ENCODE assay signal across 27 cellular contexts in genomic region chr10:45076847-45077246, GRCh38.
DNase-seq lines count a peak whose midpoint lies in the region; ATAC-seq, FAIRE-seq and TF ChIP-seq lines count a peak whose summit lies in the region.
"Had no signal": no experiment of that assay in that cellular context is flagged by ENCODE, and none has a peak within 500 bp of the region (broad histone marks: within the 10 kb centered on the region; RNA-seq: fewer than 3 reads in every experiment).

No MANE protein-coding gene starts in this region.

- no peaks in the 10 kb centered on the region for H3K9me1 ChIP-seq in endothelial cell of umbilical vein (replicated peaks; ENCODE audit: control insufficient read depth, extremely low read depth, insufficient read depth, low read length)

- no peaks in the 10 kb centered on the region for H3K79me2 ChIP-seq in endothelial cell of umbilical vein (ENCODE audit: control insufficient read depth, insufficient read depth, low read length)

- H3K4me3 ChIP-seq in endothelial cell of umbilical vein (replicated peaks in 1 of 3; ENCODE audit: insufficient read depth in 1 of 3, low read depth in 1 of 3, low read length in 3 of 3): no peak overlapping the region
- no peak overlapping the region for H3K4me3 ChIP-seq in mucosa of descending colon
- H3K4me3 ChIP-seq: BLaER1 treated with 17β-estradiol and CSF1 and Interleukin-3, amounts not matched to agents 10 nM and 100 nM; GM23248; K562; PC-9; SJSA1 had no signal

- H3K36me3 Mint-ChIP-seq in natural killer cell: no peaks in the 10 kb centered on the region
- H3K36me3 Mint-ChIP-seq in stimulated activated effector memory CD8-positive, alpha-beta T cell treated with anti-CD3 and anti-CD28 coated beads, Interleukin-12 subunit alpha, Interleukin-12 subunit beta, amount 100 ng/mL, for 72 hours: no peaks in the 10 kb centered on the region
- H3K36me3 Mint-ChIP-seq in activated T-helper 2 cell treated with anti-CD3 and anti-CD28 coated beads, Interferon-gamma antibody, Interleukin-2, Interleukin-4, amounts not matched to agents 10 μg/mL and 5 μg/mL and 100 μg/mL, durations not matched to agents 14 hours and 24 hours and 36 hours (ENCODE audit: low read depth): no peaks in the 10 kb centered on the region

- H3K4me1 Mint-ChIP-seq in natural killer cell: peaks cover 47 to 51% of the 10 kb centered on the region in 2 donors
- H3K4me1 Mint-ChIP-seq in stimulated activated effector memory CD8-positive, alpha-beta T cell treated with anti-CD3 and anti-CD28 coated beads, Interleukin-12 subunit alpha, Interleukin-12 subunit beta, amount 100 ng/mL, for 72 hours: peaks cover 8% of the 10 kb centered on the region
- H3K4me1 Mint-ChIP-seq in activated T-helper 2 cell treated with anti-CD3 and anti-CD28 coated beads, Interferon-gamma antibody, Interleukin-2, Interleukin-4, amounts not matched to agents 10 μg/mL and 5 μg/mL and 100 μg/mL, durations not matched to agents 14 hours and 24 hours and 36 hours (ENCODE audit: low read depth): no peaks in the 10 kb centered on the region

- peaks cover 0 to 4% of the 10 kb centered on the region in 2 experiments for H3K27me3 ChIP-seq in endothelial cell of umbilical vein (ENCODE audit: control insufficient read depth in 2 of 2, insufficient read depth in 2 of 2, low read length in 2 of 2)
- H3K27me3 ChIP-seq: BLaER1 treated with 17β-estradiol and CSF1 and Interleukin-3, amounts not matched to agents 10 nM and 100 nM; SJSA1 had no signal

- BruUV-seq in endothelial cell of umbilical vein (replicated peaks; lab: Mats Ljungman, UMichigan): no TSS peak

- CTCF ChIA-PET in endothelial cell of umbilical vein (lab: Charles Lee): interaction anchor here (1.2 to 1.5 kb wide), 2 partner anchors 10 to 14 kb away, joined by 3 to 4 read pairs; no protein-coding TSS in a partner anchor

- H4K20me1 ChIP-seq in endothelial cell of umbilical vein (replicated peaks; ENCODE audit: control insufficient read depth, extremely low read depth, insufficient read depth, low read length): no peaks in the 10 kb centered on the region
- H4K20me1 ChIP-seq: BLaER1 treated with 17β-estradiol and CSF1 and Interleukin-3, amounts not matched to agents 10 nM and 100 nM had no signal

- TF ChIP-seq CTCF in endothelial cell of umbilical vein (IDR thresholded peaks at IDR 0.05; ENCODE audit: extremely low read depth in 1 of 2, insufficient read depth in 1 of 2, low read depth in 1 of 2, low read length in 2 of 2) (no peak), natural killer cell (IDR thresholded peaks at IDR 0.05) (no peak), mucosa of descending colon (IDR thresholded peaks at IDR 0.05) (no peak)

- peak overlapping the region; percentile 88 for H3K4me3 Mint-ChIP-seq in natural killer cell
- no peak overlapping the region for H3K4me3 Mint-ChIP-seq in stimulated activated effector memory CD8-positive, alpha-beta T cell treated with anti-CD3 and anti-CD28 coated beads, Interleukin-12 subunit alpha, Interleukin-12 subunit beta, amount 100 ng/mL, for 72 hours
- H3K4me3 Mint-ChIP-seq in activated T-helper 2 cell treated with anti-CD3 and anti-CD28 coated beads, Interferon-gamma antibody, Interleukin-2, Interleukin-4, amounts not matched to agents 10 μg/mL and 5 μg/mL and 100 μg/mL, durations not matched to agents 14 hours and 24 hours and 36 hours (ENCODE audit: low read depth): no peak overlapping the region
- H3K4me3 Mint-ChIP-seq: CD4-positive, alpha-beta T cell; H9 had no signal

- H3K4me2 ChIP-seq in endothelial cell of umbilical vein (ENCODE audit: insufficient read depth, low read length): no peak overlapping the region
- H3K4me2 ChIP-seq: PC-9 had no signal

- no peak overlapping the region for H3K9ac ChIP-seq in endothelial cell of umbilical vein (replicated peaks; ENCODE audit: extremely low read depth, insufficient read depth, low read length)
- H3K9ac ChIP-seq: BLaER1 treated with 17β-estradiol and CSF1 and Interleukin-3, amounts not matched to agents 10 nM and 100 nM; GM23248 had no signal

- intact Hi-C loops in endothelial cell of umbilical vein (cut with micrococcal nuclease) (no loop called here), natural killer cell (cut with micrococcal nuclease) (loop anchor here (5.0 kb wide), 1 partner anchor 75 kb away; the partner anchor contains the start of gene ZNF22), mucosa of descending colon (cut with DNase I, micrococcal nuclease) (no loop called here)
- intact Hi-C loops in activated T-helper 2 cell treated with anti-CD3 and anti-CD28 coated beads, Interferon-gamma antibody, Interleukin-2, Interleukin-4, amounts not matched to agents 10 μg/mL and 5 μg/mL and 100 μg/mL, durations not matched to agents 14 hours and 24 hours and 36 hours (cut with micrococcal nuclease): no loop called here

- peaks cover 0 to 2% of the 10 kb centered on the region in 2 donors for H3K9me3 Mint-ChIP-seq in natural killer cell
- H3K9me3 Mint-ChIP-seq in stimulated activated effector memory CD8-positive, alpha-beta T cell treated with anti-CD3 and anti-CD28 coated beads, Interleukin-12 subunit alpha, Interleukin-12 subunit beta, amount 100 ng/mL, for 72 hours: no peaks in the 10 kb centered on the region
- H3K9me3 Mint-ChIP-seq in activated T-helper 2 cell treated with anti-CD3 and anti-CD28 coated beads, Interferon-gamma antibody, Interleukin-2, Interleukin-4, amounts not matched to agents 10 μg/mL and 5 μg/mL and 100 μg/mL, durations not matched to agents 14 hours and 24 hours and 36 hours: no peaks in the 10 kb centered on the region
- H3K9me3 Mint-ChIP-seq: CD4-positive, alpha-beta T cell had no signal

- no peak for TF ChIP-seq POLR2A in endothelial cell of umbilical vein (IDR thresholded peaks at IDR 0.05; ENCODE audit: low read depth, low read length)

- H3K4me1 ChIP-seq in endothelial cell of umbilical vein (ENCODE audit: control insufficient read depth, extremely low read depth, insufficient read depth, low read length) (no peaks in the 10 kb centered on the region), mucosa of descending colon (ENCODE audit: low read depth) (no peaks in the 10 kb centered on the region)
- H3K4me1 ChIP-seq: SJSA1 had no signal

- H3K36me3 ChIP-seq in endothelial cell of umbilical vein (ENCODE audit: control insufficient read depth in 2 of 2, extremely low read depth in 1 of 2, insufficient read depth in 2 of 2, low read length in 2 of 2): no peaks in the 10 kb centered on the region
- no peaks in the 10 kb centered on the region for H3K36me3 ChIP-seq in mucosa of descending colon (ENCODE audit: low read depth)
- H3K36me3 ChIP-seq: BLaER1 treated with 17β-estradiol and CSF1 and Interleukin-3, amounts not matched to agents 10 nM and 100 nM; SJSA1 had no signal

- H3K27ac Mint-ChIP-seq in natural killer cell: peak overlapping the region; percentile 88 to 93
- H3K27ac Mint-ChIP-seq in stimulated activated effector memory CD8-positive, alpha-beta T cell treated with anti-CD3 and anti-CD28 coated beads, Interleukin-12 subunit alpha, Interleukin-12 subunit beta, amount 100 ng/mL, for 72 hours: peak overlapping the region; percentile 67
- no peak overlapping the region for H3K27ac Mint-ChIP-seq in activated T-helper 2 cell treated with anti-CD3 and anti-CD28 coated beads, Interferon-gamma antibody, Interleukin-2, Interleukin-4, amounts not matched to agents 10 μg/mL and 5 μg/mL and 100 μg/mL, durations not matched to agents 14 hours and 24 hours and 36 hours
- H3K27ac Mint-ChIP-seq: CD4-positive, alpha-beta T cell had no signal

- POLR2A ChIA-PET in endothelial cell of umbilical vein (lab: Charles Lee): no interaction called here

- H3K27ac ChIP-seq in endothelial cell of umbilical vein (ENCODE audit: insufficient read depth, low read depth, low read length): no peak overlapping the region
- H3K27ac ChIP-seq: BLaER1 treated with 17β-estradiol and CSF1 and Interleukin-3, amounts not matched to agents 10 nM and 100 nM; GM23248; PC-9; SJSA1 had no signal

- dilution Hi-C loops in endothelial cell of umbilical vein (cut with MboI; ENCODE audit: extremely low pct_ligation_motif_present, low sequenced_read_pairs): no loop called here

- DNase-seq in stimulated activated CD8-positive, alpha-beta memory T cell treated with anti-CD3 and anti-CD28 coated beads, Interleukin-12 subunit alpha, Interleukin-12 subunit beta, amount 100 ng/mL, for 24 hours (ENCODE audit: extremely low read depth): peak; percentile 1
- DNase-seq in stimulated activated CD8-positive, alpha-beta memory T cell treated with anti-CD3 and anti-CD28 coated beads, Interleukin-4, amount 100 ng/mL, for 48 hours: no peak
- DNase-seq in endothelial cell of umbilical vein (ENCODE audit: low read depth, low spot score) (peak; percentile 19), natural killer cell (peak; percentile 26), nucleus accumbens (lab: John Stamatoyannopoulos, UW) (no peak), mucosa of descending colon (no peak)
- no peak for DNase-seq in stimulated activated effector memory CD8-positive, alpha-beta T cell treated with anti-CD3 and anti-CD28 coated beads, Interleukin-12 subunit alpha, Interleukin-12 subunit beta, amount 100 ng/mL, for 72 hours (ENCODE audit: low spot score in 2 of 2)
- DNase-seq in activated T-helper 2 cell treated with anti-CD3 and anti-CD28 coated beads, Interferon-gamma antibody, Interleukin-2, Interleukin-4, amounts not matched to agents 10 μg/mL and 5 μg/mL and 100 μg/mL, durations not matched to agents 14 hours and 24 hours and 36 hours (ENCODE audit: low spot score): no peak
- DNase-seq: CD4-positive, alpha-beta T cell; COR-L47; GM23248; H9; Kasumi-1; NCI-H1105; NCI-H1436 treated with DMSO at 0.1 percent for 48 hours; NCI-H2029; NCI-H446 treated with DMSO at 0.1 percent for 48 hours; NCI-H526; NCI-H82; PC-9 had no signal

- H3K9me3 ChIP-seq in endothelial cell of umbilical vein (replicated peaks; ENCODE audit: control insufficient read depth, insufficient read depth, low read length) (no peaks in the 10 kb centered on the region), mucosa of descending colon (no peaks in the 10 kb centered on the region)
- H3K9me3 ChIP-seq: SJSA1 had no signal

- H2AFZ ChIP-seq in endothelial cell of umbilical vein (ENCODE audit: low read depth, low read length): no peak overlapping the region
- H2AFZ ChIP-seq: GM23248, PC-9 had no signal

- FAIRE-seq in endothelial cell of umbilical vein (lab: Jason Lieb, UNC): no peak
- FAIRE-seq: A204.1, G401.6, HTR-8/SVneo, K562 had no signal

- peak; percentile 88 to 100 (median 98) for ATAC-seq in natural killer cell
- ATAC-seq in stimulated activated effector memory CD8-positive, alpha-beta T cell treated with anti-CD3 and anti-CD28 coated beads, Interleukin-12 subunit alpha, Interleukin-12 subunit beta, amount 100 ng/mL, for 72 hours: no peak
- no peak for ATAC-seq in mucosa of descending colon
- ATAC-seq: K562, Right ventricle myocardium inferior had no signal

- H3K27me3 Mint-ChIP-seq in natural killer cell (ENCODE audit: low read depth in 2 of 2): no peaks in the 10 kb centered on the region
- H3K27me3 Mint-ChIP-seq in activated T-helper 2 cell treated with anti-CD3 and anti-CD28 coated beads, Interferon-gamma antibody, Interleukin-2, Interleukin-4, amounts not matched to agents 10 μg/mL and 5 μg/mL and 100 μg/mL, durations not matched to agents 14 hours and 24 hours and 36 hours (ENCODE audit: low read depth): peaks cover 3% of the 10 kb centered on the region

Comparison
In these comparisons a context has a peak if more than half of its experiments do, and no peak if none do; other contexts are left out.
1. DNase-seq: peak in stimulated activated CD8-positive, alpha-beta memory T cell treated with anti-CD3 and anti-CD28 coated beads, Interleukin-12 subunit alpha, Interleukin-12 subunit beta, amount 100 ng/mL, for 24 hours (single experiment), endothelial cell of umbilical vein (single experiment) and natural killer cell (single experiment); none in stimulated activated CD8-positive, alpha-beta memory T cell treated with anti-CD3 and anti-CD28 coated beads, Interleukin-4, amount 100 ng/mL, for 48 hours (single experiment), stimulated activated effector memory CD8-positive, alpha-beta T cell treated with anti-CD3 and anti-CD28 coated beads, Interleukin-12 subunit alpha, Interleukin-12 subunit beta, amount 100 ng/mL, for 72 hours (0 of 2), nucleus accumbens (0 of 56), mucosa of descending colon (0 of 3) and activated T-helper 2 cell treated with anti-CD3 and anti-CD28 coated beads, Interferon-gamma antibody, Interleukin-2, Interleukin-4, amounts not matched to agents 10 μg/mL and 5 μg/mL and 100 μg/mL, durations not matched to agents 14 hours and 24 hours and 36 hours (single experiment).
2. ATAC-seq: peak in natural killer cell (3 of 3); none in stimulated activated effector memory CD8-positive, alpha-beta T cell treated with anti-CD3 and anti-CD28 coated beads, Interleukin-12 subunit alpha, Interleukin-12 subunit beta, amount 100 ng/mL, for 72 hours (single experiment) and mucosa of descending colon (single experiment).